Comparison of ENCODE assay signal across 14 cellular contexts in the genomic region with DNA sequence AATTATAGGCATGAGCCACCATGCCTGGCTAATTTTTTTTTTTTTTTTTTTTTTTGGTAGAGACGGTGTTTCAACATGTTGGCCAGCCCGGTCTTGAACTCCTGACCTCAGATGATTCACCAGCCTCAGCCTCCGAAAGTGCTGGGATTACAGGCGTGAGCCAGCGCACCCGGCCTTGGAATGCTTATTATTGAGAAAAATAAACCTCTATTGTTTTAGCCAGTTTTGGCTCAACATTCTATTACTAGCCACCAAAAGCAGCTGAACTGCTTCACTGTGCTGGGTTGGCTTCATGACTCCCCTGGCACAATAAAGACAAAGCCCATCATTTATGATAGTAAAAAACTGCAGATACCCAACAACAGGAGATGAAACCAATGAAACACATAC.
DNase-seq lines count a peak whose midpoint lies in the region; ATAC-seq and TF ChIP-seq lines count a peak whose summit lies in the region.
"Had no signal": no experiment of that assay in that cellular context is flagged by ENCODE, and none has a peak within 500 bp of the region (broad histone marks: within the 10 kb centered on the region; RNA-seq: fewer than 3 reads in every experiment).

No MANE protein-coding gene starts in this region.

- no peak for TF ChIP-seq POLR2A in ovary (IDR thresholded peaks at IDR 0.05)

- no peak overlapping the region for H3K27ac Mint-ChIP-seq in CD8-positive, alpha-beta T cell
- H3K27ac Mint-ChIP-seq: activated CD4-positive, alpha-beta T cell treated with anti-CD3 and anti-CD28 coated beads, Interleukin-2, amount 10 ng/mL, durations not matched to agents 24 days and 14 days; activated naive CD8-positive, alpha-beta T cell had no signal

- POLR2A ChIA-PET in CD8-positive, alpha-beta T cell (lab: Charles Lee), result no interaction called here

- H3K36me3 Mint-ChIP-seq in CD8-positive, alpha-beta T cell, result no peaks in the 10 kb centered on the region

- no peak overlapping the region for H3K4me3 ChIP-seq in fibroblast of mammary gland (ENCODE audit: control insufficient read depth, low read depth, low read length)
- no peak overlapping the region for H3K4me3 ChIP-seq in ovary
- no peak overlapping the region for H3K4me3 ChIP-seq in CD8-positive, alpha-beta T cell (ENCODE audit: low read depth, low read length)
- H3K4me3 ChIP-seq: skin epidermis had no signal

- TF ChIP-seq CTCF in fibroblast of mammary gland (conservative IDR thresholded peaks at IDR 0.05; ENCODE audit: control insufficient read depth, insufficient read depth, low read depth, low read length), result no peak
- TF ChIP-seq CTCF in ovary (IDR thresholded peaks at IDR 0.05), result no peak
- no peak for TF ChIP-seq CTCF in CD8-positive, alpha-beta T cell (IDR thresholded peaks at IDR 0.05)

- intact Hi-C loops in ovary (cut with DNase I), result loop anchor here in 2 of 4 donors (5.0 to 10.0 kb wide), 2 partner anchors 202 to 324 kb away; no protein-coding TSS in a partner anchor
- intact Hi-C loops in CD8-positive, alpha-beta T cell (cut with DNase I, micrococcal nuclease), result no loop called here

- H3K27me3 ChIP-seq in ovary, result no peaks in the 10 kb centered on the region
- H3K27me3 ChIP-seq in CD8-positive, alpha-beta T cell (ENCODE audit: insufficient read depth, low read length), result no peaks in the 10 kb centered on the region

- H3K4me3 Mint-ChIP-seq in CD8-positive, alpha-beta T cell, result no peak overlapping the region
- H3K4me3 Mint-ChIP-seq: activated CD4-positive, alpha-beta T cell treated with anti-CD3 and anti-CD28 coated beads, Interleukin-2, amount 10 ng/mL, durations not matched to agents 24 days and 14 days; activated naive CD8-positive, alpha-beta T cell had no signal

- H3K9me3 ChIP-seq in ovary, result no peaks in the 10 kb centered on the region
- H3K9me3 ChIP-seq in CD8-positive, alpha-beta T cell (ENCODE audit: low read length), result peaks cover 1% of the 10 kb centered on the region
- H3K9me3 ChIP-seq: SK-N-SH had no signal

- no peaks in the 10 kb centered on the region for H3K36me3 ChIP-seq in ovary
- no peaks in the 10 kb centered on the region for H3K36me3 ChIP-seq in CD8-positive, alpha-beta T cell (ENCODE audit: insufficient read depth, low read length)

- CTCF ChIA-PET in CD8-positive, alpha-beta T cell (lab: Charles Lee), result no interaction called here

- no peaks in the 10 kb centered on the region for H3K4me1 Mint-ChIP-seq in CD8-positive, alpha-beta T cell (ENCODE audit: low read depth)
- H3K4me1 Mint-ChIP-seq: activated CD4-positive, alpha-beta T cell treated with anti-CD3 and anti-CD28 coated beads, Interleukin-2, amount 10 ng/mL, durations not matched to agents 24 days and 14 days had no signal

- DNase-seq in ELR (ENCODE audit: low read depth) (peak; percentile 93), SK-MEL-5 (ENCODE audit: low read depth, low spot score) (peak; percentile 42), fibroblast of mammary gland (ENCODE audit: low read depth) (peak; percentile 87), ovary (peak; percentile 44 to 73 (median 64))
- DNase-seq in stimulated activated CD4-positive, alpha-beta T cell treated with anti-CD3 and anti-CD28 coated beads, Interleukin-4, amount 100 ng/mL, for 24 hours, result no peak
- DNase-seq in CD8-positive, alpha-beta T cell, result no peak
- DNase-seq in stimulated activated CD4-positive, alpha-beta T cell treated with anti-CD3 and anti-CD28 coated beads, Interleukin-4, amount 100 ng/mL, for 4 hours, result no peak
- DNase-seq: activated CD4-positive, alpha-beta T cell treated with anti-CD3 and anti-CD28 coated beads, Interleukin-2, amount 10 ng/mL, durations not matched to agents 24 days and 14 days; KBM-7; mesendoderm; SK-N-SH had no signal

- peaks cover 2% of the 10 kb centered on the region for H3K4me1 ChIP-seq in ovary (ENCODE audit: insufficient read depth)
- no peaks in the 10 kb centered on the region for H3K4me1 ChIP-seq in CD8-positive, alpha-beta T cell (ENCODE audit: insufficient read depth, low read length)

- peaks cover 11% of the 10 kb centered on the region for H3K27me3 Mint-ChIP-seq in CD8-positive, alpha-beta T cell (ENCODE audit: low read depth)

- in situ Hi-C loops in SK-MEL-5 (cut with HindIII; ENCODE audit: low pct_unique_long_range_greater_than_20kb, low sequenced_read_pairs), result no loop called here

- H3K27ac ChIP-seq in ovary, result no peak overlapping the region
- no peak overlapping the region for H3K27ac ChIP-seq in CD8-positive, alpha-beta T cell (ENCODE audit: low read depth, low read length)
- H3K27ac ChIP-seq: skin epidermis had no signal

- 7 to 19% (median 14%) methylated on average over 6 of the region's 6 CpGs for WGBS in ovary, 3 donors

- H3K9me3 Mint-ChIP-seq in CD8-positive, alpha-beta T cell, result no peaks in the 10 kb centered on the region

- no peak for ATAC-seq in HG03565 (IDR thresholded peaks at IDR 0.05; ENCODE audit: unreplicated experiment)
- ATAC-seq in CD8-positive, alpha-beta T cell, result no peak

- TF ChIP-seq EP300 in ovary (IDR thresholded peaks at IDR 0.05), result no peak

Comparison
In these comparisons a context has a peak if more than half of its experiments do, and no peak if none do; other contexts are left out.
1. DNase-seq: peak in ELR (single experiment), SK-MEL-5 (single experiment), fibroblast of mammary gland (single experiment) and ovary (5 of 5); none in stimulated activated CD4-positive, alpha-beta T cell treated with anti-CD3 and anti-CD28 coated beads, Interleukin-4, amount 100 ng/mL, for 24 hours (single experiment), CD8-positive, alpha-beta T cell (0 of 7) and stimulated activated CD4-positive, alpha-beta T cell treated with anti-CD3 and anti-CD28 coated beads, Interleukin-4, amount 100 ng/mL, for 4 hours (0 of 2).